In genomic region chr9:34646211-34647083, GRCh38 we compare ENCODE assay signal across 1 cellular context.
TF ChIP-seq lines count a peak whose summit lies in the region.

Gene GALT, plus strand, starts transcription at chr9:34646675. Its CDS starts 30 bp downstream, at chr9:34646705.

TF ChIP-seq in HepG2, 621 proteins besides CTCF, POLR2A, EP300 and RAD21 (continued from another document and continues in another):
- TF ChIP-seq PRDM15 (CRISPR knock-in tag; IDR thresholded peaks at IDR 0.05) (peak; percentile 68; the same call in 1 of the 2 replicates), NR2C2 (CRISPR knock-in tag; IDR thresholded peaks at IDR 0.05; ENCODE audit: borderline replicate concordance) (no peak; the same call in 1 of the 2 replicates), IRF9 (CRISPR knock-in tag; IDR thresholded peaks at IDR 0.05; ENCODE audit: borderline replicate concordance) (peak; percentile 73; the same call in 1 of the 2 replicates), CREBL2 (CRISPR knock-in tag; IDR thresholded peaks at IDR 0.05; ENCODE audit: borderline replicate concordance) (no peak), POLR2G (IDR thresholded peaks at IDR 0.05; ENCODE audit: low read depth, low read length) (peak; percentile 87), NFKBIZ (CRISPR knock-in tag; IDR thresholded peaks at IDR 0.05) (peak; percentile 20; the same call in 1 of the 2 replicates), ZHX1 (CRISPR knock-in tag; IDR thresholded peaks at IDR 0.05; ENCODE audit: low read depth) (peak; percentile 52; the same call in 1 of the 2 replicates), RERE (CRISPR knock-in tag; IDR thresholded peaks at IDR 0.05; ENCODE audit: low read depth) (0 out of 2 replicates have a peak, but pooled peaks have one; percentile 38), IKZF4 (CRISPR knock-in tag; IDR thresholded peaks at IDR 0.05; ENCODE audit: borderline replicate concordance, low read depth, not compliant biosample characterization) (no peak), ZNF101 (CRISPR knock-in tag; IDR thresholded peaks at IDR 0.05; ENCODE audit: borderline replicate concordance, low read depth) (no peak), STAT6 (CRISPR knock-in tag; IDR thresholded peaks at IDR 0.05; ENCODE audit: borderline replicate concordance) (no peak; the same call in 1 of the 2 replicates), ZBTB10 (CRISPR knock-in tag; IDR thresholded peaks at IDR 0.05; ENCODE audit: borderline replicate concordance) (0 out of 2 replicates have a peak, but pooled peaks have one; percentile 22), GLI4 (CRISPR knock-in tag; IDR thresholded peaks at IDR 0.05; ENCODE audit: borderline replicate concordance) (0 out of 2 replicates have a peak, but pooled peaks have one; percentile 25), MED13 (CRISPR knock-in tag; IDR thresholded peaks at IDR 0.05) (no peak), ZNF10 (CRISPR knock-in tag; IDR thresholded peaks at IDR 0.05; ENCODE audit: borderline replicate concordance, low read depth) (no peak), AGO2 (optimal IDR thresholded peaks at IDR 0.05; ENCODE audit: low read depth, low read length) (peak; percentile 66), ZNF260 (CRISPR knock-in tag; IDR thresholded peaks at IDR 0.05; ENCODE audit: borderline replicate concordance, low read depth) (no peak), SMYD3 (CRISPR knock-in tag; IDR thresholded peaks at IDR 0.05) (no peak), RBM22 (optimal IDR thresholded peaks at IDR 0.05; ENCODE audit: low read length) (no peak), ZBTB3 (CRISPR knock-in tag; IDR thresholded peaks at IDR 0.05; ENCODE audit: borderline replicate concordance, low read depth) (no peak), FOSL2 (CRISPR knock-in tag; IDR thresholded peaks at IDR 0.05) (peak; percentile 58), GLMP (CRISPR knock-in tag; IDR thresholded peaks at IDR 0.05; ENCODE audit: borderline replicate concordance) (no peak), SMARCE1 (IDR thresholded peaks at IDR 0.05; ENCODE audit: borderline replicate concordance) (no peak), HIC2 (CRISPR knock-in tag; IDR thresholded peaks at IDR 0.05; ENCODE audit: low read depth) (0 out of 2 replicates have a peak, but pooled peaks have one; percentile 14), CBX5 (CRISPR knock-in tag; IDR thresholded peaks at IDR 0.05; ENCODE audit: borderline replicate concordance) (peak; percentile 35; the same call in 1 of the 2 replicates), PAF1 (CRISPR knock-in tag; IDR thresholded peaks at IDR 0.05) (no peak), TFDP2 (CRISPR knock-in tag; IDR thresholded peaks at IDR 0.05) (no peak), ZC3H13 (CRISPR knock-in tag; IDR thresholded peaks at IDR 0.05) (peak; percentile 39; the same call in 1 of the 2 replicates)
